28 cellular contexts compared by ENCODE assay signal in the genomic region with DNA sequence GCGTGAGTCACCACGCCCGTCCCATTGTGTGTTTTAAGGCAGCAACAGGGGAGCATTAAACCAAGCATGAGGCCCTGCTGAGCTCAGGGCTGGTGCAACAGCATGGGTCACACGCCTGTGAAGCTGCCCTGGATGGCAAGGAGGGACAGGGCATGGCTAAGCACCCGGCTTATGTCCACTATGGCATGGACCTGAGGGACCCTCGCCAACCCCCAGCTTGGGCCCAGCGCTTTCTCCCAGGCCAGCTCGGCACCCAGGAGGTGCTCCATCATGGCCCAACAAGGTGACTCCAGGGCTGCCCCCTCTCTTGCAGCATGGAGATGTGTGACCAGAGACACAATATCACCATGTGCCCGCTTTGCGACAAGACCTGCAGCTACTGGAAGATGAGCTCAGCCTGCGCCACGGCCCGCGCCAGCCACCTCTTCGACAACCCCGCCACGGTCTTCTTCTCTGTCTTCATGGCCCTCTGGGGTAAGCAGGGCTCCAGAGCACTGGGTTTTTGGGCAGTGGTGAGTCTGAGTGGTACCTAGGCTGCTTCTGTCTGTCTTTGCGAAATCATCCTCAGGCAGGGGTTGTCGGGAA. TPM values are rescaled to one million over a fixed set of nuclear protein-coding genes. Genes with fewer than 3 reads are reported as not detected.
"Had no signal": no experiment of that assay in that cellular context is flagged by ENCODE, and none has a peak within 500 bp of the region (broad histone marks: within the 10 kb centered on the region; RNA-seq: fewer than 3 reads in every experiment).

No MANE protein-coding gene starts in this region.

- H3K36me3 ChIP-seq: left lung, lower lobe of right lung, neutrophil, ovary, right atrium auricular region, tibial nerve, uterus had no signal

- H3K27ac ChIP-seq: left lung, lower lobe of right lung, neutrophil, ovary, right atrium auricular region, right lobe of liver, tibial nerve, uterus had no signal

- H3K9me3 ChIP-seq: left lung, lower lobe of right lung, mucosa of descending colon, neutrophil, ovary, right atrium auricular region, right lobe of liver, tibial nerve, uterus had no signal

- H3K4me3 ChIP-seq: left lung, lower lobe of right lung, mucosa of descending colon, ovary, right atrium auricular region, right lobe of liver, smooth muscle cell, tibial nerve, uterus had no signal

- ATAC-seq: left colon; left lung; lower lobe of right lung; mucosa of descending colon; naive thymus-derived CD4-positive, alpha-beta T cell; natural killer cell treated with Interleukin-12 subunit alpha and Interleukin-12 subunit beta and Interleukin-15 and Interleukin-18, amount 100 ng/mL, for 72 hours; right lobe of liver; stimulated activated memory B cell treated with anti-CD40 and anti-IgM and Interleukin-4, amounts not matched to agents 10 μg/mL and 1 μg/mL and 100 μg/mL, for 72 hours had no signal

- H3K4me2 ChIP-seq: smooth muscle cell had no signal

- DNase-seq: hypothalamus; immature natural killer cell; kidney; left colon; lower lobe of right lung; midbrain; naive thymus-derived CD4-positive, alpha-beta T cell; occipital lobe; ovary; right lobe of liver; stimulated activated CD4-positive, alpha-beta T cell treated with anti-CD3 and anti-CD28 coated beads, Interleukin-1b, Interleukin-23, amount 100 ng/mL, for 48 hours; stimulated activated CD4-positive, alpha-beta T cell treated with anti-CD3 and anti-CD28 coated beads, Interleukin-2, amount 100 ng/mL, for 48 hours; stimulated activated CD4-positive, alpha-beta T cell treated with anti-CD3 and anti-CD28 coated beads, Interleukin-4, amount 100 ng/mL, for 4 hours; stimulated activated CD8-positive, alpha-beta memory T cell treated with anti-CD3 and anti-CD28 coated beads, Interleukin-4, amount 100 ng/mL, for 48 hours; stimulated activated naive CD4-positive, alpha-beta T cell treated with Interleukin-2 at 50 U/mL for 16 hours; stimulated activated naive CD8-positive, alpha-beta T cell treated with anti-CD3 and anti-CD28 coated beads, Interleukin-15, amount 100 ng/mL, for 72 hours; substantia nigra; uterus had no signal

- H3K4me1 ChIP-seq: left lung, lower lobe of right lung, uterus had no signal

- H3K27me3 ChIP-seq: left lung, ovary, right atrium auricular region, right lobe of liver, tibial nerve, uterus had no signal

RNA-seq across cellular contexts. Expression of a gene that starts 53.6 kb away (rescaled TPM):
- total RNA-seq: myocyte; naive thymus-derived CD4-positive, alpha-beta T cell; natural killer cell treated with Interleukin-12 subunit alpha and Interleukin-12 subunit beta and Interleukin-15 and Interleukin-18, amount 100 ng/mL, for 72 hours had no signal
- polyA plus RNA-seq: immature natural killer cell; naive thymus-derived CD4-positive, alpha-beta T cell; neural cell had no signal
